In the genomic region with DNA sequence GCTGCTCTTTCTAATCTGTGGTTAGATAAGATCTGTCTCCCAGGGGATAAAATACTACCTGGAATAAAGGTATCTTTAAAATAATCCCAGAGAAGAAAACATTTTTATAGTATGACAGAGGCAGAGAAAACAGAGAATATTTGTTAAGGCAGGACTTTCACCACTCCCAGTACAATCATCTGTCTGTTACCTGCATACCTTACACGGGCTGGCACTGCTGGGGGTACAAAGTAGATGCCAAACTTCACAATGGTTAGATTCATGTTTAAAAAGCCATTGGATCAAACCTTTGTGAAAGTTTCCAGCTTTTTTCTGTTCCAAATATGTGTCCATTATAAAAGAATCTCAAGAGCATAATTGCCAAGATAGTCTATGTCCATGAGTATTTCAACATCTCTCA, we compare ENCODE assay signal across 21 cellular contexts.
"Had no signal": no experiment of that assay in that cellular context is flagged by ENCODE, and none has a peak within 500 bp of the region (broad histone marks: within the 10 kb centered on the region; RNA-seq: fewer than 3 reads in every experiment).

No MANE protein-coding gene starts in this region.

- H3K27ac Mint-ChIP-seq: natural killer cell; stimulated activated naive B cell treated with anti-CD40 and anti-IgM and Interleukin-4, amounts not matched to agents 10 μg/mL and 1 μg/mL and 100 μg/mL, for 72 hours had no signal

- H3K4me3 Mint-ChIP-seq: immature natural killer cell; natural killer cell; neural crest cell; stimulated activated naive B cell treated with anti-CD40 and anti-IgM and Interleukin-4, amounts not matched to agents 10 μg/mL and 1 μg/mL and 100 μg/mL, for 72 hours had no signal

- ATAC-seq: foreskin keratinocyte; left cardiac atrium; left ventricle myocardium superior; natural killer cell; sciatic nerve; stimulated activated naive B cell treated with anti-CD40 and anti-IgM and Interleukin-4, amounts not matched to agents 10 μg/mL and 1 μg/mL and 100 μg/mL, for 72 hours had no signal

- H3K27me3 Mint-ChIP-seq: stimulated activated naive B cell treated with anti-CD40 and anti-IgM and Interleukin-4, amounts not matched to agents 10 μg/mL and 1 μg/mL and 100 μg/mL, for 72 hours had no signal

- H3K9me3 ChIP-seq: ovary, spleen, stomach, thoracic aorta, transverse colon had no signal

- H3K27me3 ChIP-seq: foreskin keratinocyte, ovary, spleen, stomach, transverse colon had no signal

- H3K4me3 ChIP-seq: coronary artery, ovary, spleen, stomach, thoracic aorta, transverse colon had no signal

- H3K27ac ChIP-seq: coronary artery, foreskin keratinocyte, ovary, spleen, stomach, thoracic aorta, transverse colon had no signal

- DNase-seq: central memory CD4-positive, alpha-beta T cell; effector CD4-positive, alpha-beta T cell; foreskin keratinocyte; immature natural killer cell; kidney; left cardiac atrium; left ventricle myocardium superior; natural killer cell; ovary; spleen; stimulated activated CD4-positive, alpha-beta T cell treated with anti-CD3 and anti-CD28 coated beads, Interleukin-15, amount 100 ng/mL, for 24 hours; stimulated activated CD4-positive, alpha-beta T cell treated with anti-CD3 and anti-CD28 coated beads, Interleukin-1b, Interleukin-23, amount 100 ng/mL, for 48 hours; stimulated activated CD4-positive, alpha-beta T cell treated with anti-CD3 and anti-CD28 coated beads, Interleukin-4, amount 100 ng/mL, for 24 hours; stimulated activated naive B cell treated with anti-CD40 and anti-IgM and Interleukin-4, amounts not matched to agents 10 μg/mL and 1 μg/mL and 100 μg/mL, for 72 hours; stomach; substantia nigra; transverse colon had no signal

- H3K4me1 ChIP-seq: foreskin keratinocyte had no signal

- H3K36me3 Mint-ChIP-seq: natural killer cell had no signal

- H3K9me3 Mint-ChIP-seq: immature natural killer cell, natural killer cell had no signal

- H3K36me3 ChIP-seq: ovary, spleen, stomach, thoracic aorta, transverse colon had no signal
